Comparison of ENCODE assay signal across 8 cellular contexts in the genomic region with DNA sequence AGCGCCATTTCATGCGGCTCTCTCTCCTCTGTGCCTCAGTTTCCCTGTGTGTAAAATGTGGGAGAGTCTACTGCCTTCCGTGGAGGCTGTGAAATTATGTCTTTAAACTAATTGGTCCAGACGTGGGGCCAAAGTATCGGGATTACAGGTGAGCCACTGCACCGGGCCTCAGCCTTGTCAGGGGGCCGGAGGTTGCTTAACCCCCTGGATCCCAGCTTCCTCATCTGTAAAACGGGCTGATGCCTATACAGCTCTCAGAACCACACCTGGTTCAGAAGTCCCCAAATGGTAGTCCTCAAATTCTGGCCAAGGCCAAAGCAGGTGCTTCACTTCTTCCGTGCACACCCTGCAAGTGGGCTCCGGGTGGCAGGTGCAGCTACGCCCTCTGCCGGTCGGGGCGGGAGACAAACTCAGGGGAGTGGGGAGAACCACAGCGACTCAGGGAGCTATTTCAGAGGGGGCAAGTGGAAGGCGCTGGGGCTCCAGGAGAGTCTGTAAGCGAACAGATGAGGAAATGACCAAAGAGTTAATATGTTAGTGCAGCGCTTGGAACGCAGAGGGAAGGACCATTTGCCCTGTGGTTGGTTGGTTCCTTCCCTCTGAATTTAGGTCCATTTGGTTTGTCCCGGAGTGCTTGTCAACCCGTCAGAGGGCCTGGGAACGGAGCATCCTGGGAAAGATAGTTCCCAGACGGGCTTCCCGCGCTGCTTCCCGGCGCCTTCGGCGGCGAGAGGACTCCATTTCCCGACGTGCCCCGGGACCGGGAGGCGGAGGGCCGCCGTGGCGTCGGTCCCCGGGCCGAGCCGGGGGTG. TPM values are rescaled to one million over a fixed set of nuclear protein-coding genes. Genes with fewer than 3 reads are reported as not detected.
DNase-seq lines count a peak whose midpoint lies in the region; ATAC-seq, FAIRE-seq and TF ChIP-seq lines count a peak whose summit lies in the region.

A gene (plus strand): TSS at position 812 of the 812 bp plus-strand sequence. CDS start 135 bp downstream, outside the sequence.

- no peaks in the 10 kb centered on the region for H3K4me1 ChIP-seq in BE2C

- H3K4me3 ChIP-seq in BE2C (ENCODE audit: low read depth, low read length) (peak within 1 kb of the TSS; percentile 94), choroid plexus epithelial cell (ENCODE audit: low read depth, low read length) (peak within 1 kb of the TSS; percentile 93)

- no peaks in the 10 kb centered on the region for H3K9me3 ChIP-seq in BE2C

- peaks cover 4% of the 10 kb centered on the region; the same call in 1 of the 2 replicates for H3K36me3 ChIP-seq in BE2C

- DNase-seq in BE2C (peak; percentile 97), GM19239 (ENCODE audit: insufficient read length, low spot score) (peak; percentile 84), NCI-H510A treated with DMSO at 0.1 percent for 48 hours (lab: John Stamatoyannopoulos, UW) (peak; percentile 93), choroid plexus epithelial cell (ENCODE audit: low read depth) (peak; percentile 99), kidney tubule cell (ENCODE audit: low spot score) (peak; percentile 98)
- DNase-seq in activated CD4-positive, alpha-beta T cell treated with anti-CD3 and anti-CD28 coated beads for 4 hours: peak; percentile 88 to 91
- DNase-seq in stimulated activated CD4-positive, alpha-beta T cell treated with anti-CD3 and anti-CD28 coated beads, Interleukin-1b, Interleukin-23, amount 100 ng/mL, for 1 hour (ENCODE audit: low read depth in 2 of 2): peak; percentile 78 to 80

- peak; percentile 97 for FAIRE-seq in GM19239 (lab: Jason Lieb, UNC)

- peak; percentile 96 for TF ChIP-seq CTCF in BE2C (IDR thresholded peaks at IDR 0.05; ENCODE audit: low read depth, low read length)
- peak; percentile 96 for TF ChIP-seq CTCF in choroid plexus epithelial cell (conservative IDR thresholded peaks at IDR 0.05; ENCODE audit: low read depth, low read length)

- no peaks in the 10 kb centered on the region for H3K27me3 ChIP-seq in BE2C

- ATAC-seq in HG03442 (IDR thresholded peaks at IDR 0.05; ENCODE audit: unreplicated experiment): peak; percentile 70

RNA-seq across cellular contexts. Expression of the gene that starts here (rescaled TPM):
- polyA plus RNA-seq in BE2C (2012; ENCODE audit: insufficient read depth, insufficient read length, low read depth): 93.3 TPM

Comparison
In these comparisons a context has a peak if more than half of its experiments do, and no peak if none do; other contexts are left out.
1. Peak in every context shown above with its lines: DNase-seq, ATAC-seq and H3K4me3 ChIP-seq.